Comparison of ENCODE assay signal across 24 cellular contexts in genomic region chr13:107874456-107874855, GRCh38.
A peak's percentile ranks its signal among the peaks of the same experiment; 100 is the strongest.
DNase-seq lines count a peak whose midpoint lies in the region; ATAC-seq, FAIRE-seq and TF ChIP-seq lines count a peak whose summit lies in the region.
"Had no signal": no experiment of that assay in that cellular context is flagged by ENCODE, and none has a peak within 500 bp of the region (broad histone marks: within the 10 kb centered on the region; RNA-seq: fewer than 3 reads in every experiment).

No MANE protein-coding gene starts in this region.

- H3K27me3 ChIP-seq in IMR-90 (ENCODE audit: control insufficient read depth, insufficient read depth, low read length): no peaks in the 10 kb centered on the region
- H3K27me3 ChIP-seq: BE2C, BLaER1 had no signal

- TF ChIP-seq RAD21 in IMR-90 (IDR thresholded peaks at IDR 0.05; ENCODE audit: low read length): no peak

- no peaks in the 10 kb centered on the region for H4K20me1 ChIP-seq in IMR-90 (ENCODE audit: insufficient read depth, low read length)
- H4K20me1 ChIP-seq: BLaER1 had no signal

- no peak overlapping the region for H2BK20ac ChIP-seq in IMR-90 (ENCODE audit: low read depth, low read length)

- H2AK5ac ChIP-seq in IMR-90 (ENCODE audit: low read depth, low read length): no peak overlapping the region

- H4K91ac ChIP-seq in IMR-90 (ENCODE audit: insufficient read depth, low read depth, low read length): no peak overlapping the region

- no peak overlapping the region for H4K5ac ChIP-seq in IMR-90 (ENCODE audit: low read depth, low read length)

- H2AFZ ChIP-seq in IMR-90 (replicated peaks; ENCODE audit: low read length, poor library complexity): no peak overlapping the region

- no peak for TF ChIP-seq CTCF in IMR-90 (conservative IDR thresholded peaks at IDR 0.05; ENCODE audit: low read depth, low read length)

- H3K4ac ChIP-seq in IMR-90 (ENCODE audit: low read depth, low read length): no peak overlapping the region

- FAIRE-seq in A204.1 (lab: Jason Lieb, UNC) (peak; percentile 65), endometrium (lab: Jason Lieb, UNC) (peak; percentile 29)
- FAIRE-seq: GM12891, GM19239 had no signal

- no peaks in the 10 kb centered on the region; the same call in 1 of the 2 replicates for H3K9me1 ChIP-seq in IMR-90 (ENCODE audit: insufficient read depth, low read length)

- no peaks in the 10 kb centered on the region for H3K36me3 ChIP-seq in IMR-90 (ENCODE audit: control insufficient read depth, insufficient read depth, low read length)
- H3K36me3 ChIP-seq: BE2C, BLaER1 had no signal

- ATAC-seq in IMR-90 (ENCODE audit: low read depth): no peak

- H3K4me2 ChIP-seq in IMR-90 (ENCODE audit: low read depth, low read length): no peak overlapping the region
- H3K4me2 ChIP-seq: BLaER1 had no signal

- peaks cover 2% of the 10 kb centered on the region for H3K4me1 ChIP-seq in IMR-90 (ENCODE audit: control insufficient read depth, insufficient read depth, low read length)
- H3K4me1 ChIP-seq: BLaER1 had no signal

- dilution Hi-C loops in IMR-90 (cut with HindIII; ENCODE audit: low sequenced_read_pairs, unreplicated experiment): no loop called here

- no peak overlapping the region for H3K27ac ChIP-seq in IMR-90 (ENCODE audit: insufficient read depth, low read length)
- H3K27ac ChIP-seq: 22Rv1, BLaER1 had no signal

- no peak overlapping the region for H3K56ac ChIP-seq in IMR-90 (ENCODE audit: extremely low read depth, insufficient read depth, low read length)

- no CpG with 5 or more reads among the region's 3 CpGs for WGBS in IMR-90 (ENCODE audit: extremely low coverage in 2 of 2, insufficient read length in 1 of 2), 2 experiments

- no peak overlapping the region for H4K8ac ChIP-seq in IMR-90 (ENCODE audit: low read depth in 2 of 2, low read length in 2 of 2)

- H2AK9ac ChIP-seq in IMR-90 (replicated peaks; ENCODE audit: low read depth, low read length, poor library complexity): no peak overlapping the region

- in situ Hi-C loops in IMR-90 (cut with MboI; ENCODE audit: low sequenced_read_pairs): no loop called here

- no TSS peak for BruUV-seq in IMR-90 (replicated peaks; lab: Mats Ljungman, UMichigan)

- no peak overlapping the region for H3K9ac ChIP-seq in IMR-90 (ENCODE audit: low read depth, low read length)
- H3K9ac ChIP-seq: BLaER1 had no signal

- POLR2A ChIA-PET in IMR-90 (lab: Charles Lee; ENCODE audit: unreplicated experiment): no interaction called here

- CTCF ChIA-PET in IMR-90 (lab: Yijun Ruan, JAX): no interaction called here

- H3K23ac ChIP-seq in IMR-90 (ENCODE audit: low read depth, low read length): no peak overlapping the region

- DNase-seq in IMR-90 (no peak), T-helper 1 cell (no peak)
- DNase-seq in activated CD4-positive, alpha-beta T cell treated with anti-CD3 and anti-CD28 coated beads for 48 hours: no peak
- no peak for DNase-seq in stimulated activated naive CD4-positive, alpha-beta T cell treated with Interleukin-2 at 50 U/mL for 16 hours (lab: John Stamatoyannopoulos, UW)
- DNase-seq: ACHN; C1 segment of cervical spinal cord; CD4-positive, alpha-beta memory T cell; CD4-positive, CD25-positive, alpha-beta regulatory T cell; CD8-positive, alpha-beta memory T cell; COR-L47; DMS 273 treated with DMSO at 0.1 percent for 48 hours; DMS153; DMS53; DMS79; DND-41; EL; GF-D8 had no signal

- peaks cover 3 to 15% of the 10 kb centered on the region in 2 experiments; a peak in 3 of 4 replicates for H3K79me1 ChIP-seq in IMR-90 (ENCODE audit: low read depth in 1 of 2, low read length in 2 of 2)

- intact Hi-C loops in IMR-90 (cut with micrococcal nuclease): no loop called here

- H2BK120ac ChIP-seq in IMR-90 (ENCODE audit: low read depth, low read length): no peak overlapping the region

- H3K18ac ChIP-seq in IMR-90 (ENCODE audit: low read depth, low read length): no peak overlapping the region

- no peak for TF ChIP-seq POLR2A in IMR-90 (IDR thresholded peaks at IDR 0.05; ENCODE audit: low read depth, low read length)

- no peaks in the 10 kb centered on the region for H3K9me3 ChIP-seq in IMR-90 (ENCODE audit: control insufficient read depth, insufficient read depth, low read length)
- H3K9me3 ChIP-seq: BE2C, BLaER1 had no signal

- no peak overlapping the region for H2BK15ac ChIP-seq in IMR-90 (ENCODE audit: low read depth, low read length)

- H3K14ac ChIP-seq in IMR-90 (replicated peaks; ENCODE audit: low read depth, low read length): no peak overlapping the region

- no peak overlapping the region for H3K4me3 ChIP-seq in IMR-90 (ENCODE audit: insufficient read depth, low read depth, low read length)
- H3K4me3 ChIP-seq: BLaER1 had no signal

- H2BK5ac ChIP-seq in IMR-90 (ENCODE audit: low read depth, low read length, poor library complexity, severe bottlenecking): no peak overlapping the region

TF ChIP-seq in IMR-90, 13 proteins besides CTCF, POLR2A, EP300 and RAD21:
- TF ChIP-seq ELK1 (IDR thresholded peaks at IDR 0.05; ENCODE audit: borderline replicate concordance, low read depth, low read length) (no peak), CEBPB (IDR thresholded peaks at IDR 0.05; ENCODE audit: low read depth, low read length) (peak; percentile 84)
